1 cellular context compared by ENCODE assay signal in the genomic region with DNA sequence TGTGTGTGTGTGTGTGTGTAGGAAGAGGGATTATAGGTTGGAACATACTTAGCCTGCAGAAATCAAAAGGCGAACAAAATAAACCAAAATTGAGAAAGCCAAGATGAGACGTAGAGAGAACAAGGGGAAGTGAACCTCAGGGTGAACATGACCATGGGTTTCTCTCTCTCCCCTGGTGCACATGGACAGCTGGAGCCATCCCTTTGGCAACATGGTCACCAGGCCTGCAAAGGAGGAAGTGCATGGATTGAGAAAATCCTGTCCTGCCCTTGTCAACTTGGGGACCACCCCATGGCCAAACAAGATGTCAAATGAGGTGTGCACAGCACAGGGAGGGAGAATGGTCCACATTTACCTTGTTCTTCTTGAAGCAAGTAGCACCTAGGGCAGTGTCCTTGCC.
TF ChIP-seq lines count a peak whose summit lies in the region.

No MANE protein-coding gene starts in this region.

TF ChIP-seq in HepG2, 621 proteins besides CTCF, POLR2A, EP300 and RAD21:
- TF ChIP-seq SIX4 (CRISPR knock-in tag; IDR thresholded peaks at IDR 0.05) (no peak), CHD4 (IDR thresholded peaks at IDR 0.05; ENCODE audit: borderline replicate concordance, low read length) (no peak)
TF ChIP-seq in HepG2: peak in this region for 0.
